Comparison of ENCODE assay signal across 1 cellular context in the genomic region with DNA sequence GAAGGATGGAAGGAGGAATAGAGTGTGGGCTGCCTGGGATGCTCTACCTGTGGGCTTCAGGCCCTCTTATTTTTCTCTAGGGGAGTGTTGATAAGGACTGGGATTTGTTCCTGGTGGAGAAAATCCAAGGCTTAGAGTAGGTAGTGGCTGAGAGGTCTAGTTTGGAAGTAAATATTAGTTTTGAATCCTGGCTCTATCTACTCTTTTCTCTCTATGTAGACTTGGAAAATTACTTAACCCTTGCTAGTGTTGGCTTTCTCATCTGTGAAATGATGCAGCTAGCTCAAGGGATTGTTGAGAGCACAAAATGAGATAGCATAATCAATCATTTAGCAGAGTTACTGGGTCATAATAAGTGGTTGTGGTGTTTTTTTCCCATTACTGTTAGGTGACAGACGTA.
TF ChIP-seq lines count a peak whose summit lies in the region.

No MANE protein-coding gene starts in this region.

TF ChIP-seq in HepG2, 621 proteins besides CTCF, POLR2A, EP300 and RAD21 (continued from another document):
- TF ChIP-seq HNF1B (CRISPR knock-in tag; IDR thresholded peaks at IDR 0.05) (no peak), CENPT (CRISPR knock-in tag; IDR thresholded peaks at IDR 0.05; ENCODE audit: low read depth) (no peak), ZNF652 (CRISPR knock-in tag; IDR thresholded peaks at IDR 0.05; ENCODE audit: borderline replicate concordance, low read depth) (peak; percentile 81)
